Comparison of ENCODE assay signal across 6 cellular contexts in genomic region chrX:1071351-1071750, GRCh38.
"Had no signal": no experiment of that assay in that cellular context is flagged by ENCODE, and none has a peak within 500 bp of the region (broad histone marks: within the 10 kb centered on the region; RNA-seq: fewer than 3 reads in every experiment).

No MANE protein-coding gene starts in this region.

- H3K4me1 Mint-ChIP-seq: IgD-negative memory B cell had no signal

- ATAC-seq: HepG2 had no signal

- H3K9ac ChIP-seq: GM23248 had no signal

- H3K27ac ChIP-seq: GM23248, HL-60 had no signal

- DNase-seq: GM23248, H9, HCEC 1CT had no signal

- H2AFZ ChIP-seq: GM23248 had no signal

- H3K27ac Mint-ChIP-seq: H9, IgD-negative memory B cell had no signal

- H3K4me3 Mint-ChIP-seq: H9 had no signal

- H3K36me3 Mint-ChIP-seq: IgD-negative memory B cell had no signal

- H3K4me3 ChIP-seq: GM23248 had no signal
